8 cellular contexts compared by ENCODE assay signal in genomic region chr13:30618186-30618937, GRCh38. TPM values are rescaled to one million over a fixed set of nuclear protein-coding genes. Genes with fewer than 3 reads are reported as not detected.
DNase-seq lines count a peak whose midpoint lies in the region; ATAC-seq and TF ChIP-seq lines count a peak whose summit lies in the region.

No MANE protein-coding gene starts in this region.

- H3K27me3 ChIP-seq in CD4-positive, alpha-beta memory T cell (ENCODE audit: insufficient read depth, low read length) = no peaks in the 10 kb centered on the region
- no peaks in the 10 kb centered on the region for H3K27me3 ChIP-seq in OCI-LY3 (ENCODE audit: low read depth, low read length)

- no peak overlapping the region for H3K27ac Mint-ChIP-seq in CD4-positive, alpha-beta memory T cell
- H3K27ac Mint-ChIP-seq in naive B cell = no peak overlapping the region

- CTCF ChIA-PET in CD4-positive, alpha-beta memory T cell (lab: Charles Lee; ENCODE audit: partially characterized antibody) = interaction anchor here (0.8 to 1.6 kb wide), 4 partner anchors 12 to 486 kb away, joined by 3 to 5 read pairs (median 4); no protein-coding TSS in a partner anchor
- CTCF ChIA-PET in GM10248 (lab: Yijun Ruan, JAX) = interaction anchor here (2.1 to 3.1 kb wide), 2 partner anchors 10 to 486 kb away, joined by 10 to 11 read pairs; no protein-coding TSS in a partner anchor

- H3K4me3 Mint-ChIP-seq in CD4-positive, alpha-beta memory T cell = no peak overlapping the region
- H3K4me3 Mint-ChIP-seq in naive B cell = no peak overlapping the region

- POLR2A ChIA-PET in CD4-positive, alpha-beta memory T cell (lab: Charles Lee; ENCODE audit: partially characterized antibody) = interaction anchor here (0.7 to 4.8 kb wide), 31 partner anchors 9 to 682 kb away, joined by 3 to 90 read pairs (median 10); partner anchors contain the start of genes ALOX5AP, HMGB1 and KATNAL1
- POLR2A ChIA-PET in GM10248 (lab: Yijun Ruan, JAX) = interaction anchor here (0.6 to 1.4 kb wide), 3 partner anchors 9 to 242 kb away, joined by 3 to 6 read pairs (median 4); no protein-coding TSS in a partner anchor

- peaks cover 22 to 33% (median 32%) of the 10 kb centered on the region in 4 donors for H3K4me1 Mint-ChIP-seq in CD4-positive, alpha-beta memory T cell
- peaks cover 13 to 25% (median 18%) of the 10 kb centered on the region in 3 donors for H3K4me1 Mint-ChIP-seq in naive B cell

- peaks cover 12% of the 10 kb centered on the region for H3K36me3 ChIP-seq in CD4-positive, alpha-beta memory T cell (ENCODE audit: insufficient read depth, low read length)
- H3K36me3 ChIP-seq in OCI-LY3 (replicated peaks; ENCODE audit: low read depth, low read length) = peaks cover 17% of the 10 kb centered on the region

- no peak for DNase-seq in CD4-positive, alpha-beta memory T cell
- DNase-seq in effector CD8-positive, alpha-beta T cell (lab: John Stamatoyannopoulos, UW) = peak; percentile 22
- DNase-seq in naive B cell (peak; percentile 64), GM10248 (ENCODE audit: extremely low spot score) (no peak), NCI-H1436 (lab: John Stamatoyannopoulos, UW) (no peak)

- peak overlapping the region; percentile 73 for H2AFZ ChIP-seq in OCI-LY3 (ENCODE audit: low read depth, low read length)

- H3K9me3 ChIP-seq in CD4-positive, alpha-beta memory T cell (ENCODE audit: control insufficient read depth in 1 of 2, low read length in 2 of 2) = no peaks in the 10 kb centered on the region
- H3K9me3 ChIP-seq in OCI-LY3 (ENCODE audit: insufficient read depth, low read length) = no peaks in the 10 kb centered on the region

- H3K4me2 ChIP-seq in OCI-LY3 (ENCODE audit: low read length) = peak overlapping the region; percentile 87

- H4K20me1 ChIP-seq in OCI-LY3 (ENCODE audit: insufficient read depth, low read length) = peaks cover 29% of the 10 kb centered on the region

- no peaks in the 10 kb centered on the region for H3K9me3 Mint-ChIP-seq in CD4-positive, alpha-beta memory T cell
- peaks cover 0 to 3% (median 0%) of the 10 kb centered on the region in 7 donors for H3K9me3 Mint-ChIP-seq in naive B cell

- intact Hi-C loops in CD4-positive, alpha-beta memory T cell (cut with micrococcal nuclease) = loop anchor here (5.0 to 10.0 kb wide), 4 partner anchors 196 to 1024 kb away; partner anchors contain the start of genes SLC7A1 and UBE2L5

- peaks cover 74% of the 10 kb centered on the region for H3K79me2 ChIP-seq in OCI-LY3 (ENCODE audit: low read length)

- no peaks in the 10 kb centered on the region for H3K27me3 Mint-ChIP-seq in CD4-positive, alpha-beta memory T cell
- H3K27me3 Mint-ChIP-seq in naive B cell = no peaks in the 10 kb centered on the region

- peak overlapping the region; percentile 94 for H3K27ac ChIP-seq in CD4-positive, alpha-beta memory T cell (ENCODE audit: low read depth, low read length)
- peak overlapping the region; percentile 73 for H3K27ac ChIP-seq in OCI-LY3 (ENCODE audit: low read length)

- peak overlapping the region; percentile 91 for H3K9ac ChIP-seq in OCI-LY3 (ENCODE audit: low read length)

- H3K36me3 Mint-ChIP-seq in CD4-positive, alpha-beta memory T cell = peaks cover 11 to 23% of the 10 kb centered on the region in 2 donors
- peaks cover 7 to 11% of the 10 kb centered on the region in 2 donors for H3K36me3 Mint-ChIP-seq in naive B cell

- H3K4me1 ChIP-seq in CD4-positive, alpha-beta memory T cell (ENCODE audit: insufficient read depth, low read length) = peaks cover 40% of the 10 kb centered on the region
- H3K4me1 ChIP-seq in OCI-LY3 (ENCODE audit: low read length) = peaks cover 24% of the 10 kb centered on the region

- ATAC-seq in GM21390 (IDR thresholded peaks at IDR 0.05; ENCODE audit: unreplicated experiment) = peak; percentile 3
- ATAC-seq in naive B cell (ENCODE audit: low read depth in 2 of 2) = peak; percentile 23
- no peak for ATAC-seq in HG03139 (IDR thresholded peaks at IDR 0.05; ENCODE audit: unreplicated experiment)

- H3K4me3 ChIP-seq in CD4-positive, alpha-beta memory T cell (ENCODE audit: low read length in 2 of 2) = peak overlapping the region; percentile 89 to 98
- H3K4me3 ChIP-seq in OCI-LY3 (ENCODE audit: low read length) = peak overlapping the region; percentile 83

- TF ChIP-seq CTCF in OCI-LY3 (IDR thresholded peaks at IDR 0.05; ENCODE audit: low read depth, low read length) (no peak), GM10248 (IDR thresholded peaks at IDR 0.05; ENCODE audit: control extremely low read depth, extremely low read depth, low read depth, missing control alignments) (no peak)

RNA-seq across cellular contexts. Expression of gene USPL1, which starts 0.6 kb away (rescaled TPM):
- total RNA-seq in CD4-positive, alpha-beta memory T cell = 10 to 100 TPM; 30.4 to 31.8 TPM
- 10 to 100 TPM; 13.5 to 15.1 TPM for polyA plus RNA-seq in CD4-positive, alpha-beta memory T cell
- 10 to 100 TPM; 29.8 to 50.0 (median 39.3) TPM for polyA plus RNA-seq in naive B cell (ENCODE audit: low read depth in 6 of 6)

Comparison
In these comparisons a context has a peak if more than half of its experiments do, and no peak if none do; other contexts are left out.
1. DNase-seq: peak in effector CD8-positive, alpha-beta T cell (single experiment) and naive B cell (single experiment); none in CD4-positive, alpha-beta memory T cell (0 of 5), GM10248 (single experiment) and NCI-H1436 (single experiment).